Comparison of ENCODE assay signal across 9 cellular contexts in the genomic region with DNA sequence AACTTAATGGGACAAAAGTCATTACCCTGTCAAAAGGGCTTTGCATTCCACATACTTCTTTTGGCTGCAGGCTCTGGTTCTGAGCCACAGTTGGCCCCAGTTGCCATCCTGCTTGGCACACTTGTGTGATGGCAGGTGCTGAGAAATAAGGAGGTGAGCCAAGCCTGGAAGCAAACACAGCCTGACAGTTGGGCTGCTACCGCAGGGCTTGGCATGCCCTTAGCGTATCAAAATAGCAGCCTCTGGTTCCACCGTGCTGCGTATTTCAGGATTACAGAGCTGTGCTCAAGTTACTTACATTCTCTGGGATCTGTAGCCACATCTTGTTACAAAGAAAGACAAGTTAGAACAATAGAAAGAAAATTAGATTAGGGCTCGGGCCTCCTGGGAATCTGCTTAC. TPM values are rescaled to one million over a fixed set of nuclear protein-coding genes. Genes with fewer than 3 reads are reported as not detected.
DNase-seq lines count a peak whose midpoint lies in the region; ATAC-seq and TF ChIP-seq lines count a peak whose summit lies in the region.
"Had no signal": no experiment of that assay in that cellular context is flagged by ENCODE, and none has a peak within 500 bp of the region (broad histone marks: within the 10 kb centered on the region; RNA-seq: fewer than 3 reads in every experiment).

No MANE protein-coding gene starts in this region.

- H3K36me3 Mint-ChIP-seq in endodermal cell (ENCODE audit: low read depth): peaks cover 32% of the 10 kb centered on the region

- peak; percentile 21; the same call in 1 of the 2 replicates for TF ChIP-seq CTCF in AG10803 (conservative IDR thresholded peaks at IDR 0.05; ENCODE audit: low read length)
- TF ChIP-seq CTCF in endodermal cell (conservative IDR thresholded peaks at IDR 0.05): no peak
- TF ChIP-seq CTCF in mucosa of descending colon (IDR thresholded peaks at IDR 0.05): no peak

- no peaks in the 10 kb centered on the region for H3K27me3 ChIP-seq in endodermal cell (ENCODE audit: control insufficient read depth, insufficient read depth, low read length, poor library complexity, severe bottlenecking)

- peak overlapping the region; percentile 85 for H3K27ac Mint-ChIP-seq in endodermal cell

- DNase-seq in AG10803 (ENCODE audit: low read depth): peak; percentile 62
- DNase-seq in NCI-H2171 (lab: John Stamatoyannopoulos, UW): peak; percentile 62
- no peak for DNase-seq in endodermal cell
- DNase-seq in mucosa of descending colon: peak in 1 of 3 donors; percentile 30
- DNase-seq in A172 (ENCODE audit: low spot score): no peak
- no peak for DNase-seq in activated CD4-positive, alpha-beta T cell treated with anti-CD3 and anti-CD28 coated beads, Interleukin-2, amount 50 U/mL, for 1 hour
- DNase-seq in islet precursor cell: no peak
- DNase-seq: NCI-H524 treated with DMSO at 0.1 percent for 48 hours had no signal

- WGBS in endodermal cell (ENCODE audit: insufficient coverage in 1 of 2, insufficient read length in 1 of 2), 2 experiments: 82 to 85% methylated on average over 5 of the region's 5 CpGs

- H3K9me3 ChIP-seq in endodermal cell (ENCODE audit: control insufficient read depth, low read length) (no peaks in the 10 kb centered on the region), mucosa of descending colon (no peaks in the 10 kb centered on the region)

- H3K4me3 ChIP-seq in AG10803 (ENCODE audit: low read length) (no peak overlapping the region), endodermal cell (ENCODE audit: low read length) (no peak overlapping the region), mucosa of descending colon (no peak overlapping the region)

- H3K4me3 Mint-ChIP-seq in endodermal cell: no peak overlapping the region

- peak; percentile 81 for ATAC-seq in mucosa of descending colon
- no peak for ATAC-seq in GM19467 (IDR thresholded peaks at IDR 0.05; ENCODE audit: unreplicated experiment)

- no peak overlapping the region for H3K27ac ChIP-seq in endodermal cell (ENCODE audit: low read depth, low read length)

- intact Hi-C loops in mucosa of descending colon (cut with DNase I, micrococcal nuclease): no loop called here

- peaks cover 43% of the 10 kb centered on the region for H3K4me1 Mint-ChIP-seq in endodermal cell

- H3K36me3 ChIP-seq in endodermal cell (ENCODE audit: control insufficient read depth, insufficient read depth, low read length) (peaks cover 37% of the 10 kb centered on the region), mucosa of descending colon (ENCODE audit: low read depth) (no peaks in the 10 kb centered on the region)

- H3K4me1 ChIP-seq in endodermal cell (ENCODE audit: control insufficient read depth, insufficient read depth, low read length): peaks cover 17% of the 10 kb centered on the region
- peaks cover 5% of the 10 kb centered on the region for H3K4me1 ChIP-seq in mucosa of descending colon (ENCODE audit: low read depth)

- no peaks in the 10 kb centered on the region for H3K9me3 Mint-ChIP-seq in endodermal cell

- no peaks in the 10 kb centered on the region for H3K27me3 Mint-ChIP-seq in endodermal cell (ENCODE audit: insufficient read depth)

- H3K9ac ChIP-seq in endodermal cell (ENCODE audit: extremely low read depth, low read length, poor library complexity, severe bottlenecking): no peak overlapping the region

RNA-seq across cellular contexts. Expression of a gene that starts 11.1 kb away (rescaled TPM):
- 10 to 100 TPM; 70.2 to 72.6 TPM for total RNA-seq in endodermal cell
- 47.8 TPM for polyA plus RNA-seq in endodermal cell (2013, experiment 1 of 2)
- 37.2 TPM for polyA plus RNA-seq in endodermal cell (2013, experiment 2 of 2)
- total RNA-seq in mucosa of descending colon: 10 to 100 TPM in 1 of 3 donors, 1 to 10 TPM in 2; 7.1 to 11.1 (median 8.9) TPM
- 23.5 and 36.3 TPM in 2 replicates for total RNA-seq in A172 (2014; rRNA removed; shearing (Covaris generic))

Comparison
In these comparisons a context has a peak if more than half of its experiments do, and no peak if none do; other contexts are left out.
1. DNase-seq: peak in AG10803 (single experiment) and NCI-H2171 (single experiment); none in endodermal cell (single experiment), A172 (single experiment), activated CD4-positive, alpha-beta T cell treated with anti-CD3 and anti-CD28 coated beads, Interleukin-2, amount 50 U/mL, for 1 hour (single experiment) and islet precursor cell (single experiment).